Comparison of ENCODE assay signal across 30 cellular contexts in the genomic region with DNA sequence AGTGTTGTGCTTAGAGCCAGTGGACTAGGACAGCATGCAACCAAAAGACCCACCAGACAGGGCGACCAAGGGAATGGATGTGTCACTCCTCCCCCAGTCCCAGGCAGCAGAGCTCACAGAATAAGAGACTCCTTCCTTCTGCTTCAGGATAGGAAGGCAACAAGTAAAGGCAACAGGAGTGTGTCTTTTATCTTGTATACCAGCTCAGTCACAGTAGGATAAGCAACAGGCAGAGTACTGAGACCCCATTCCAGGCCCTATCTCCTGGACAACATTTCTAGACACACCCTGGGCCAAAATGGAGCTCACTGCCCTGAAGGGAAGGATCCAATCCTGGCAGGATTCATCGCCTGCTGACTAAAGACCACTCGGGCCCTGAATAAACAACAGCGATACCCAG. TPM values are rescaled to one million over a fixed set of nuclear protein-coding genes. Genes with fewer than 3 reads are reported as not detected.
"Had no signal": no experiment of that assay in that cellular context is flagged by ENCODE, and none has a peak within 500 bp of the region (broad histone marks: within the 10 kb centered on the region; RNA-seq: fewer than 3 reads in every experiment).

No MANE protein-coding gene starts in this region.

- H3K9me3 ChIP-seq: MG63, Peyer's patch had no signal

- H3K27me3 ChIP-seq: MG63, Peyer's patch had no signal

- H3K4me3 ChIP-seq: MG63, Peyer's patch had no signal

- H3K27me3 Mint-ChIP-seq: activated CD4-positive, alpha-beta memory T cell treated with anti-CD3 and anti-CD28 coated beads, Interleukin-2, amount 10 ng/mL, durations not matched to agents 7 days and 5 days; activated CD8-positive, alpha-beta memory T cell treated with anti-CD3 and anti-CD28 coated beads, Interleukin-2, amount 10 ng/mL, durations not matched to agents 7 days and 5 days; activated naive CD4-positive, alpha-beta T cell treated with anti-CD3 and anti-CD28 coated beads, Interleukin-2, amount 10 ng/mL, durations not matched to agents 7 days and 5 days; activated naive CD8-positive, alpha-beta T cell; activated naive CD8-positive, alpha-beta T cell treated with anti-CD3 and anti-CD28 coated beads, Interleukin-2, amount 50 U/mL, for 24 hours; brain had no signal

- ATAC-seq: activated CD8-positive, alpha-beta memory T cell treated with anti-CD3 and anti-CD28 coated beads, Interleukin-2, amount 10 ng/mL, durations not matched to agents 7 days and 5 days; activated naive CD8-positive, alpha-beta T cell treated with anti-CD3 and anti-CD28 coated beads, Interleukin-2, amount 50 U/mL, for 24 hours had no signal

- H3K4me3 Mint-ChIP-seq: activated CD4-positive, alpha-beta memory T cell treated with anti-CD3 and anti-CD28 coated beads, Interleukin-2, amount 10 ng/mL, durations not matched to agents 7 days and 5 days; activated CD8-positive, alpha-beta memory T cell treated with anti-CD3 and anti-CD28 coated beads, Interleukin-2, amount 10 ng/mL, durations not matched to agents 7 days and 5 days; activated naive CD4-positive, alpha-beta T cell treated with anti-CD3 and anti-CD28 coated beads, Interleukin-2, amount 10 ng/mL, durations not matched to agents 7 days and 5 days; activated naive CD8-positive, alpha-beta T cell; activated naive CD8-positive, alpha-beta T cell treated with anti-CD3 and anti-CD28 coated beads, Interleukin-2, amount 50 U/mL, for 24 hours; brain had no signal

- H3K4me1 ChIP-seq: Peyer's patch had no signal

- H3K9me3 Mint-ChIP-seq: activated naive CD4-positive, alpha-beta T cell treated with anti-CD3 and anti-CD28 coated beads, Interleukin-2, amount 10 ng/mL, durations not matched to agents 7 days and 5 days; activated naive CD8-positive, alpha-beta T cell treated with anti-CD3 and anti-CD28 coated beads, Interleukin-2, amount 50 U/mL, for 24 hours had no signal

- DNase-seq: activated CD4-positive, alpha-beta memory T cell treated with anti-CD3 and anti-CD28 coated beads, Interleukin-2, amount 10 ng/mL, durations not matched to agents 7 days and 5 days; activated CD4-positive, alpha-beta T cell treated with anti-CD3 and anti-CD28 coated beads for 1 hour; activated CD4-positive, alpha-beta T cell treated with anti-CD3 and anti-CD28 coated beads for 48 hours; activated CD4-positive, CD25-positive, alpha-beta regulatory T cell; activated CD8-positive, alpha-beta memory T cell treated with anti-CD3 and anti-CD28 coated beads for 24 hours; activated CD8-positive, alpha-beta memory T cell treated with anti-CD3 and anti-CD28 coated beads, Interleukin-2, amount 10 ng/mL, durations not matched to agents 7 days and 5 days; activated CD8-positive, alpha-beta memory T cell treated with anti-CD3 and anti-CD28 coated beads, Interleukin-2, amount 50 U/mL, for 48 hours; activated effector memory CD4-positive, alpha-beta T cell treated with Interleukin-2 at 50 U/mL for 16 hours; activated naive CD4-positive, alpha-beta T cell treated with anti-CD3 and anti-CD28 coated beads, Interleukin-2, amount 10 ng/mL, durations not matched to agents 7 days and 5 days; activated naive CD8-positive, alpha-beta T cell treated with anti-CD3 and anti-CD28 coated beads, Interleukin-2, amount 50 U/mL, for 24 hours; activated T-cell treated with anti-CD3 and anti-CD28 coated beads, Interleukin-2, amount 50 U/mL, for 48 hours; anterior cingulate cortex; caudate nucleus; cerebellar nuclear complex; Karpas-422; MG63; NCI-H1048; NCI-H1105 treated with DMSO at 0.1 percent for 48 hours; NCI-H1436; NCI-H1694; NCI-H1930; NCI-H345; NCI-H524 treated with DMSO at 0.1 percent for 48 hours; Peyer's patch; RPMI8226; SIG-M5 had no signal

- H3K27ac Mint-ChIP-seq: activated CD4-positive, alpha-beta memory T cell treated with anti-CD3 and anti-CD28 coated beads, Interleukin-2, amount 10 ng/mL, durations not matched to agents 7 days and 5 days; activated naive CD4-positive, alpha-beta T cell treated with anti-CD3 and anti-CD28 coated beads, Interleukin-2, amount 10 ng/mL, durations not matched to agents 7 days and 5 days; activated naive CD8-positive, alpha-beta T cell treated with anti-CD3 and anti-CD28 coated beads, Interleukin-2, amount 50 U/mL, for 24 hours had no signal

- H3K27ac ChIP-seq: Peyer's patch, VCaP had no signal

RNA-seq across cellular contexts. Expression of a gene that starts 55.9 kb away (rescaled TPM):
- total RNA-seq: activated CD4-positive, alpha-beta memory T cell treated with anti-CD3 and anti-CD28 coated beads, Interleukin-2, amount 10 ng/mL, durations not matched to agents 7 days and 5 days; activated CD8-positive, alpha-beta memory T cell treated with anti-CD3 and anti-CD28 coated beads, Interleukin-2, amount 10 ng/mL, durations not matched to agents 7 days and 5 days; SK-MEL-5 had no signal
